Comparison of ENCODE assay signal across 9 cellular contexts in genomic region chr19:4089400-4089908, GRCh38. TPM values are rescaled to one million over a fixed set of nuclear protein-coding genes. Genes with fewer than 3 reads are reported as not detected.
A peak's percentile ranks its signal among the peaks of the same experiment; 100 is the strongest.
DNase-seq lines count a peak whose midpoint lies in the region; ATAC-seq and TF ChIP-seq lines count a peak whose summit lies in the region.
"Had no signal": no experiment of that assay in that cellular context is flagged by ENCODE, and none has a peak within 500 bp of the region (broad histone marks: within the 10 kb centered on the region; RNA-seq: fewer than 3 reads in every experiment).

No MANE protein-coding gene starts in this region.

- no peaks in the 10 kb centered on the region for H3K9me3 ChIP-seq in upper lobe of right lung
- H3K9me3 ChIP-seq: A549 had no signal

- peak overlapping the region; percentile 31 for H3K4me3 ChIP-seq in upper lobe of right lung
- H3K4me3 ChIP-seq: A549 had no signal

- intact Hi-C loops in upper lobe of right lung (cut with DNase I), result no loop called here

- H3K4me1 ChIP-seq in upper lobe of right lung, result peaks cover 1% of the 10 kb centered on the region

- POLR2A ChIA-PET in activated CD4-positive, alpha-beta memory T cell treated with anti-CD3 and anti-CD28 coated beads, Interleukin-2, amount 10 ng/mL, durations not matched to agents 7 days and 5 days (lab: Charles Lee), result interaction anchor here (0.6 to 3.0 kb wide), 19 partner anchors 10 to 125 kb away, joined by 3 to 49 read pairs (median 5); partner anchors contain the start of genes CREB3L3, EEF2, PIAS4 and ZBTB7A

- no peaks in the 10 kb centered on the region for H3K27me3 Mint-ChIP-seq in activated CD4-positive, alpha-beta memory T cell treated with anti-CD3 and anti-CD28 coated beads, Interleukin-2, amount 10 ng/mL, durations not matched to agents 7 days and 5 days

- H3K9me3 Mint-ChIP-seq in activated CD4-positive, alpha-beta memory T cell treated with anti-CD3 and anti-CD28 coated beads, Interleukin-2, amount 10 ng/mL, durations not matched to agents 7 days and 5 days, result no peaks in the 10 kb centered on the region

- CTCF ChIA-PET in activated CD4-positive, alpha-beta memory T cell treated with anti-CD3 and anti-CD28 coated beads, Interleukin-2, amount 10 ng/mL, durations not matched to agents 7 days and 5 days (lab: Charles Lee), result interaction anchor here (0.7 to 3.7 kb wide), 7 partner anchors 15 to 1571 kb away, joined by 3 to 24 read pairs (median 4); no protein-coding TSS in a partner anchor

- no peaks in the 10 kb centered on the region for H3K27me3 ChIP-seq in upper lobe of right lung

- ATAC-seq in left lobe of liver (peak; percentile 14), upper lobe of right lung (peak; percentile 80)
- ATAC-seq: A549 had no signal

- peak overlapping the region; percentile 68 for H3K4me3 Mint-ChIP-seq in activated CD4-positive, alpha-beta memory T cell treated with anti-CD3 and anti-CD28 coated beads, Interleukin-2, amount 10 ng/mL, durations not matched to agents 7 days and 5 days

- peaks cover 24% of the 10 kb centered on the region for H3K36me3 Mint-ChIP-seq in activated CD4-positive, alpha-beta memory T cell treated with anti-CD3 and anti-CD28 coated beads, Interleukin-2, amount 10 ng/mL, durations not matched to agents 7 days and 5 days (ENCODE audit: low read depth)

- peak; percentile 66 for DNase-seq in activated CD4-positive, alpha-beta T cell treated with anti-CD3 and anti-CD28 coated beads for 48 hours
- DNase-seq in activated CD4-positive, alpha-beta T cell treated with anti-CD3 and anti-CD28 coated beads for 1 hour, result no peak
- peak; percentile 81 for DNase-seq in activated CD4-positive, alpha-beta memory T cell treated with anti-CD3 and anti-CD28 coated beads, Interleukin-2, amount 10 ng/mL, durations not matched to agents 7 days and 5 days
- no peak for DNase-seq in left lobe of liver (ENCODE audit: low spot score)
- peak; percentile 85 for DNase-seq in upper lobe of right lung
- DNase-seq in putamen (ENCODE audit: low spot score), result no peak
- DNase-seq in NCI-H1417 treated with DMSO at 0.1 percent for 48 hours (lab: John Stamatoyannopoulos, UW), result no peak
- DNase-seq in NCI-H2107 treated with DMSO at 0.1 percent for 48 hours (lab: John Stamatoyannopoulos, UW; ENCODE audit: unreplicated experiment), result no peak

- TF ChIP-seq CTCF in upper lobe of right lung (IDR thresholded peaks at IDR 0.05), result no peak

- H3K27ac Mint-ChIP-seq in activated CD4-positive, alpha-beta memory T cell treated with anti-CD3 and anti-CD28 coated beads, Interleukin-2, amount 10 ng/mL, durations not matched to agents 7 days and 5 days, result peak overlapping the region; percentile 98

- H3K27ac ChIP-seq in upper lobe of right lung, result peak overlapping the region; percentile 68
- H3K27ac ChIP-seq: A549 had no signal

- H3K36me3 ChIP-seq in upper lobe of right lung, result peaks cover 24% of the 10 kb centered on the region

- peaks cover 59% of the 10 kb centered on the region for H3K4me1 Mint-ChIP-seq in activated CD4-positive, alpha-beta memory T cell treated with anti-CD3 and anti-CD28 coated beads, Interleukin-2, amount 10 ng/mL, durations not matched to agents 7 days and 5 days

RNA-seq across cellular contexts. Expression of gene ZBTB7A, which starts 22.8 kb away (rescaled TPM):
- total RNA-seq in activated CD4-positive, alpha-beta memory T cell treated with anti-CD3 and anti-CD28 coated beads, Interleukin-2, amount 10 ng/mL, durations not matched to agents 7 days and 5 days, result 10 to 100 TPM; 53.1 to 53.5 TPM
- total RNA-seq in left lobe of liver (33.3 TPM), upper lobe of right lung (54.3 TPM)

RNA-seq across cellular contexts. Expression of gene MAP2K2, which starts 34.5 kb away (rescaled TPM):
- 100 to 1,000 TPM; 186 to 202 TPM for total RNA-seq in activated CD4-positive, alpha-beta memory T cell treated with anti-CD3 and anti-CD28 coated beads, Interleukin-2, amount 10 ng/mL, durations not matched to agents 7 days and 5 days
- total RNA-seq in left lobe of liver (63.1 TPM), upper lobe of right lung (110 TPM)

Comparison
In these comparisons a context has a peak if more than half of its experiments do, and no peak if none do; other contexts are left out.
1. DNase-seq: peak in activated CD4-positive, alpha-beta T cell treated with anti-CD3 and anti-CD28 coated beads for 48 hours (single experiment), activated CD4-positive, alpha-beta memory T cell treated with anti-CD3 and anti-CD28 coated beads, Interleukin-2, amount 10 ng/mL, durations not matched to agents 7 days and 5 days (single experiment) and upper lobe of right lung (single experiment); none in activated CD4-positive, alpha-beta T cell treated with anti-CD3 and anti-CD28 coated beads for 1 hour (single experiment), left lobe of liver (single experiment), putamen (single experiment), NCI-H1417 treated with DMSO at 0.1 percent for 48 hours (single experiment) and NCI-H2107 treated with DMSO at 0.1 percent for 48 hours (single experiment).